In the genomic region with DNA sequence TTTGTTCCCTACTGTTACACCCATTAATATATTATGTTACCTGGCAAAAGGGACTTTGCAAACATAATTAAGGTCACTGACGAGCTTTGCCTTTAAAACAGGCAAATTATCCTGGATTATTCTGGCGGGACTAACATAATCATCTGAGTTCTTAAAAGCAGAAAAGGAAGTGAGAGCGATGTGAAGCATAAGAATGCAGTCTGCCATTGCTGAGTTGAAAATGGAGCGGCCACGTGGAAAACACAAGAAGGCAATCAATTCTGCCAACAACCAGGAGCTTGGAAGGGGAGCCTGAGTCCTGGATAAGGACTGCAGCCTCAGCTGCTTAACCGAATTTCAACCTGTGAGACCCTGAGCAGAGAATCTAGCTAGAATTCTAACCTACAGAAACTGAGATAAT, we compare ENCODE assay signal across 4 cellular contexts.
"Had no signal": no experiment of that assay in that cellular context is flagged by ENCODE, and none has a peak within 500 bp of the region (broad histone marks: within the 10 kb centered on the region; RNA-seq: fewer than 3 reads in every experiment).

No MANE protein-coding gene starts in this region.

- H2AFZ ChIP-seq: GM23338 had no signal

- H3K4me3 ChIP-seq: GM23338 had no signal

- H3K4me2 ChIP-seq: GM23338 had no signal

- DNase-seq: H9, HCEC 1CT had no signal

- H3K27ac ChIP-seq: HL-60 had no signal
